Comparison of ENCODE assay signal across 13 cellular contexts in genomic region chr11:65170058-65170534, GRCh38. TPM values are rescaled to one million over a fixed set of nuclear protein-coding genes. Genes with fewer than 3 reads are reported as not detected.
DNase-seq lines count a peak whose midpoint lies in the region; ATAC-seq, FAIRE-seq and TF ChIP-seq lines count a peak whose summit lies in the region.
"Had no signal": no experiment of that assay in that cellular context is flagged by ENCODE, and none has a peak within 500 bp of the region (broad histone marks: within the 10 kb centered on the region; RNA-seq: fewer than 3 reads in every experiment).

Gene SPDYC (plus strand): TSS chr11:65170233. CDS start chr11:65171358, 1,125 bp downstream.

- POLR2A ChIA-PET in K562 (lab: Yijun Ruan, JAX) = interaction anchor here (0.6 to 5.9 kb wide), 40 partner anchors 8 to 420 kb away, joined by 3 to 90 read pairs (median 4); partner anchors contain the start of genes CAPN1, FAU, MAJIN and MRPL49

- TF ChIP-seq CTCF in DND-41 (IDR thresholded peaks at IDR 0.05; ENCODE audit: borderline replicate concordance, extremely low read depth, low read length, poor library complexity, severe bottlenecking) (no peak), MM.1S (IDR thresholded peaks at IDR 0.05; ENCODE audit: low read length) (no peak), K562 (IDR thresholded peaks at IDR 0.05 in 2 of 3, conservative IDR thresholded peaks at IDR 0.05 in 1 of 3; ENCODE audit: insufficient read depth in 2 of 3, low read depth in 1 of 3, low read length in 3 of 3) (no peak), nephron progenitor cell (IDR thresholded peaks at IDR 0.05) (no peak), ascending aorta (IDR thresholded peaks at IDR 0.05) (no peak)

- H3K4me3 ChIP-seq in DND-41 (ENCODE audit: low read depth in 1 of 2, low read length in 2 of 2) = no peak within 1 kb of the TSS
- H3K4me3 ChIP-seq in MM.1S (ENCODE audit: low read length) = no peak within 1 kb of the TSS
- peak within 1 kb of the TSS; percentile 37 for H3K4me3 ChIP-seq in K562
- no peak within 1 kb of the TSS for H3K4me3 ChIP-seq in ascending aorta
- H3K4me3 ChIP-seq: PC-9 had no signal

- H3K27ac ChIP-seq in DND-41 (ENCODE audit: low read length) (no peak within 1 kb of the TSS), MM.1S (ENCODE audit: low read length) (no peak within 1 kb of the TSS), K562 (ENCODE audit: extremely low read depth, low read depth, low read length) (peak within 1 kb of the TSS; percentile 87), ascending aorta (no peak within 1 kb of the TSS)
- H3K27ac ChIP-seq: PC-9 had no signal

- no peaks in the 10 kb centered on the region for H3K36me3 ChIP-seq in DND-41 (ENCODE audit: insufficient read depth, low read length)
- H3K36me3 ChIP-seq in MM.1S (replicated peaks; ENCODE audit: insufficient read depth, low read length) = no peaks in the 10 kb centered on the region
- H3K36me3 ChIP-seq in K562 (ENCODE audit: control insufficient read depth, insufficient read depth, low read length) = no peaks in the 10 kb centered on the region
- no peaks in the 10 kb centered on the region for H3K36me3 ChIP-seq in ascending aorta

- no peaks in the 10 kb centered on the region for H4K20me1 ChIP-seq in DND-41 (ENCODE audit: insufficient read depth, low read length)
- H4K20me1 ChIP-seq in MM.1S (ENCODE audit: insufficient read depth, low read length) = no peaks in the 10 kb centered on the region
- no peaks in the 10 kb centered on the region for H4K20me1 ChIP-seq in K562 (replicated peaks; ENCODE audit: control insufficient read depth, insufficient read depth, low read length)

- BruUV-seq in K562 (replicated peaks; lab: Mats Ljungman, UMichigan) = no TSS peak

- under 1% methylated on average over 20 of the region's 21 CpGs for WGBS in K562 (ENCODE audit: insufficient coverage, low coverage, missing lambda C conversion rate)

- H3K79me2 ChIP-seq in DND-41 (ENCODE audit: insufficient read depth, low read length) = no peaks in the 10 kb centered on the region
- H3K79me2 ChIP-seq in MM.1S (ENCODE audit: low read length) = no peaks in the 10 kb centered on the region
- peaks cover 6% of the 10 kb centered on the region; the same call in 1 of the 3 replicates for H3K79me2 ChIP-seq in K562 (ENCODE audit: control insufficient read depth, insufficient read depth, low read length)

- DNase-seq in DND-41 (no peak), MM.1S (no peak), K562 (ENCODE audit: extremely low read depth in 1 of 4, low spot score in 3 of 4) (peak; percentile 96 to 98 (median 98)), nephron progenitor cell (no peak), NCI-H446 (lab: John Stamatoyannopoulos, UW) (no peak), RPMI8226 (no peak), ascending aorta (ENCODE audit: low spot score in 2 of 2) (no peak)
- DNase-seq: DMS79 treated with DMSO at 0.1 percent for 48 hours; PC-9; stimulated activated CD4-positive, alpha-beta T cell treated with anti-CD3 and anti-CD28 coated beads, Interleukin-12 subunit alpha, Interleukin-12 subunit beta, amount 100 ng/mL, for 4 hours; stimulated activated naive CD4-positive, alpha-beta T cell treated with Interleukin-2 at 50 U/mL for 16 hours had no signal

- in situ Hi-C loops in K562 (cut with MboI) = no loop called here

- H3K9me3 ChIP-seq in DND-41 (ENCODE audit: insufficient read depth, low read length, severe bottlenecking) (no peaks in the 10 kb centered on the region), MM.1S (replicated peaks; ENCODE audit: insufficient read depth, low read length) (no peaks in the 10 kb centered on the region), K562 (replicated peaks; ENCODE audit: control insufficient read depth, insufficient read depth, low read depth, low read length) (no peaks in the 10 kb centered on the region), ascending aorta (no peaks in the 10 kb centered on the region)

- H2AFZ ChIP-seq in DND-41 (ENCODE audit: low read depth, low read length) (peak within 1 kb of the TSS; percentile 23), MM.1S (ENCODE audit: low read length) (peak within 1 kb of the TSS; percentile 51), K562 (ENCODE audit: low read depth, low read length) (peak within 1 kb of the TSS; percentile 93)
- H2AFZ ChIP-seq: PC-9 had no signal

- peaks cover 42% of the 10 kb centered on the region for H3K4me1 Mint-ChIP-seq in nephron progenitor cell

- peaks cover 6% of the 10 kb centered on the region for H3K27me3 Mint-ChIP-seq in nephron progenitor cell (ENCODE audit: low read depth, poor library complexity)

- H3K4me1 ChIP-seq in DND-41 (ENCODE audit: insufficient read depth, low read length) (no peaks in the 10 kb centered on the region), MM.1S (ENCODE audit: low read length) (no peaks in the 10 kb centered on the region), K562 (replicated peaks in 1 of 2; ENCODE audit: control insufficient read depth in 2 of 2, insufficient read depth in 2 of 2, low read length in 2 of 2) (peaks cover 45 to 49% of the 10 kb centered on the region in 2 experiments), ascending aorta (peaks cover 0 to 3% of the 10 kb centered on the region in 2 donors)

- no peak for TF ChIP-seq RAD21 in K562 (CRISPR knock-in tag; conservative IDR thresholded peaks at IDR 0.05 in 1 of 2, IDR thresholded peaks at IDR 0.05 in 1 of 2)

- FAIRE-seq in K562 (lab: Jason Lieb, UNC) = peak; percentile 89
- FAIRE-seq: bronchial epithelial cell had no signal

- H3F3A ChIP-seq in MM.1S (ENCODE audit: insufficient read depth, low read length) = no peaks in the 10 kb centered on the region

- no peak within 1 kb of the TSS for H3K4me3 Mint-ChIP-seq in nephron progenitor cell

- intact Hi-C loops in K562 (cut with micrococcal nuclease) = no loop called here
- intact Hi-C loops in ascending aorta (cut with DNase I) = no loop called here

- TF ChIP-seq EP300 in K562 (IDR thresholded peaks at IDR 0.05; ENCODE audit: low read length) = no peak

- H3K9me2 ChIP-seq in MM.1S (replicated peaks; ENCODE audit: insufficient read depth, low read length) = no peaks in the 10 kb centered on the region

- no peaks in the 10 kb centered on the region for H3K9me1 ChIP-seq in K562 (ENCODE audit: control insufficient read depth, insufficient read depth, low read length)

- H3K4me2 ChIP-seq in DND-41 (ENCODE audit: insufficient read depth, low read length) (no peak within 1 kb of the TSS), MM.1S (ENCODE audit: low read depth, low read length) (no peak within 1 kb of the TSS), K562 (ENCODE audit: insufficient read depth, low read length) (peak within 1 kb of the TSS; percentile 79)
- H3K4me2 ChIP-seq: PC-9 had no signal

- CTCF ChIA-PET in K562 (lab: Yijun Ruan, JAX; ENCODE audit: low intra/inter-chr PET ratio) = interaction anchor here (0.6 kb wide), 1 partner anchor 13 kb away, joined by 3 read pairs; no protein-coding TSS in a partner anchor

- H3K36me3 Mint-ChIP-seq in nephron progenitor cell (ENCODE audit: low read depth) = no peaks in the 10 kb centered on the region

- H3K27ac Mint-ChIP-seq in nephron progenitor cell = peak within 1 kb of the TSS; percentile 83

- TF ChIP-seq POLR2A in K562 (conservative IDR thresholded peaks at IDR 0.05) = peak; percentile 100

- H3K9ac ChIP-seq in DND-41 (ENCODE audit: low read depth, low read length) (no peak within 1 kb of the TSS), MM.1S (ENCODE audit: low read length) (no peak within 1 kb of the TSS), K562 (ENCODE audit: insufficient read depth in 1 of 2, low read depth in 2 of 2, low read length in 2 of 2) (peak within 1 kb of the TSS; percentile 69 to 88)

- no peaks in the 10 kb centered on the region for H3K9me3 Mint-ChIP-seq in nephron progenitor cell

- ATAC-seq in DND-41 (ENCODE audit: insufficient read depth, low read depth) = no peak
- peak; percentile 97 for ATAC-seq in K562

- H3K27me3 ChIP-seq in DND-41 (ENCODE audit: insufficient read depth, low read length, poor library complexity) = no peaks in the 10 kb centered on the region
- no peaks in the 10 kb centered on the region for H3K27me3 ChIP-seq in MM.1S (replicated peaks; ENCODE audit: insufficient read depth, low read length)
- no peaks in the 10 kb centered on the region; a peak in 1 of 5 replicates for H3K27me3 ChIP-seq in K562 (ENCODE audit: control insufficient read depth in 2 of 2, insufficient read depth in 2 of 2, low read length in 2 of 2)
- H3K27me3 ChIP-seq in ascending aorta = no peaks in the 10 kb centered on the region

TF ChIP-seq in K562, 482 proteins besides CTCF, POLR2A, EP300 and RAD21 (continues in another document):
- no peak for TF ChIP-seq ZNF324 (CRISPR knock-in tag; IDR thresholded peaks at IDR 0.05)
- no peak for TF ChIP-seq MCM5 (IDR thresholded peaks at IDR 0.05; ENCODE audit: low read depth)
- no peak for TF ChIP-seq MAFF (IDR thresholded peaks at IDR 0.05; ENCODE audit: low read length)
- TF ChIP-seq POLR2G (IDR thresholded peaks at IDR 0.05; ENCODE audit: low read depth, low read length) = peak; percentile 100
- no peak for TF ChIP-seq SMARCE1 (IDR thresholded peaks at IDR 0.05)
- peak; percentile 11; the same call in 1 of the 2 replicates for TF ChIP-seq TCF3 (CRISPR knock-in tag; IDR thresholded peaks at IDR 0.05)
- no peak for TF ChIP-seq ZNF253 (CRISPR knock-in tag; conservative IDR thresholded peaks at IDR 0.05)

RNA-seq across cellular contexts. Expression of gene SPDYC, which starts in this region (rescaled TPM):
- total RNA-seq in K562 (2011; cell fraction: chromatin; rRNA removed; ENCODE audit: low replicate concordance) = 3.3 and 7.2 TPM in 2 replicates
- total RNA-seq in K562 (2011; cell fraction: nucleolus; rRNA removed) = 10.7 and 13.8 TPM in 2 replicates
- total RNA-seq in K562 (2011; cell fraction: nucleoplasm; rRNA removed) = 7.4 and 10.0 TPM in 2 replicates
- total RNA-seq in K562 (2014; rRNA removed) = 11.2 and 11.3 TPM in 2 replicates
- total RNA-seq in K562 (2014; rRNA removed; fragmentation: Illumina TruSeq; extraction: Trizol) = 5.8 and 6.1 TPM in 2 replicates
- total RNA-seq in K562 (2015; rRNA removed; fragmentation: Illumina TruSeq; extraction: Trizol) = 6.6 and 7.3 TPM in 2 replicates
- total RNA-seq in K562 (2021) = 15.1 and 15.9 TPM in 2 replicates
- 4.8 and 11.7 TPM in 2 replicates for polyA plus RNA-seq in K562 (2011; rRNA removed)
- polyA plus RNA-seq in K562 (2011; cell fraction: cytosol; rRNA removed) = 10.3 and 15.8 TPM in 2 replicates
- polyA plus RNA-seq in K562 (2011; cell fraction: nucleus; rRNA removed) = 26.3 and 27.0 TPM in 2 replicates
- polyA plus RNA-seq in K562 (2012) = 16.9 and 34.8 TPM in 2 replicates
- polyA plus RNA-seq in K562 (2014; fragmentation: Illumina TruSeq; extraction: Trizol) = 18.5 and 18.8 TPM in 2 replicates
- 1 to 10 TPM; 4.4 to 9.2 TPM for polyA plus RNA-seq in K562 (2014; fragmentation: Nextera tagmentation; extraction: Ambion mirVana)
- polyA plus RNA-seq in K562 (2014; rRNA removed) = 14.0 and 15.6 TPM in 2 replicates
- polyA minus RNA-seq in K562 (2011; rRNA and poly(A)+ RNA removed) = 2.2 and 2.3 TPM in 2 replicates
- polyA minus RNA-seq in K562 (2011; cell fraction: cytosol; rRNA and poly(A)+ RNA removed) = 4.1 and 5.1 TPM in 2 replicates
- 2.0 and 3.9 TPM in 2 replicates for polyA minus RNA-seq in K562 (2011; cell fraction: nucleus; rRNA and poly(A)+ RNA removed)
- not detected for total RNA-seq in ascending aorta
- total RNA-seq: bronchial epithelial cell, lung microvascular endothelial cell, PC-9 had no signal

Comparison
In these comparisons a context has a peak if more than half of its experiments do, and no peak if none do; other contexts are left out.
1. DNase-seq: peak in K562 (4 of 4); none in DND-41 (single experiment), MM.1S (single experiment), nephron progenitor cell (single experiment), NCI-H446 (0 of 2), RPMI8226 (single experiment) and ascending aorta (0 of 2).
2. H2AFZ ChIP-seq: peak in every context shown above with its lines; median percentile 93 in K562; 51 in MM.1S; 23 in DND-41.
3. H3K9ac ChIP-seq: peak in K562 (2 of 2); none in DND-41 (single experiment) and MM.1S (single experiment).